ENCODE assay signal across 1 cellular context in the genomic region with DNA sequence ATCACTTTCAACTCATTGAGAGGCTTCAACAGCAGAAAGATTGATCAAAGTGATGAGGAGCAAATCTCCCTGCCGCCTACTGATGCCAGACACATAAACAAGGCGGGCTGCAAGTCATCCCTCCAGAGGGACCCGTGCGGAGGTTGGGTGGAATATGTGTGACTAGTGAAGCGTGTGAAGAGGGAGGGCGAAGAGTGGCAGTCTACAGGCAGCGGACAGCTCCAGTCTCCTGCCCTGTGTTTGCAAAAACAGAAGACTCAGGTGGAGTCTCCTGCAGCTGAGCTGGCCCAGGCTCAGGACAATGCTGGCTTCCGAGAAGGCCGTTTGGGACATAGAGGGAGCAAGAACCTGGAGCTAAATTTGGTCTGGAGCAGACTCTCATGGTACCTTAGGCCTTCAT.
TF ChIP-seq lines count a peak whose summit lies in the region.

No MANE protein-coding gene starts in this region.

TF ChIP-seq in H1, 55 proteins besides CTCF, POLR2A, EP300 and RAD21 (continued from another document):
- TF ChIP-seq, protein P1, sequence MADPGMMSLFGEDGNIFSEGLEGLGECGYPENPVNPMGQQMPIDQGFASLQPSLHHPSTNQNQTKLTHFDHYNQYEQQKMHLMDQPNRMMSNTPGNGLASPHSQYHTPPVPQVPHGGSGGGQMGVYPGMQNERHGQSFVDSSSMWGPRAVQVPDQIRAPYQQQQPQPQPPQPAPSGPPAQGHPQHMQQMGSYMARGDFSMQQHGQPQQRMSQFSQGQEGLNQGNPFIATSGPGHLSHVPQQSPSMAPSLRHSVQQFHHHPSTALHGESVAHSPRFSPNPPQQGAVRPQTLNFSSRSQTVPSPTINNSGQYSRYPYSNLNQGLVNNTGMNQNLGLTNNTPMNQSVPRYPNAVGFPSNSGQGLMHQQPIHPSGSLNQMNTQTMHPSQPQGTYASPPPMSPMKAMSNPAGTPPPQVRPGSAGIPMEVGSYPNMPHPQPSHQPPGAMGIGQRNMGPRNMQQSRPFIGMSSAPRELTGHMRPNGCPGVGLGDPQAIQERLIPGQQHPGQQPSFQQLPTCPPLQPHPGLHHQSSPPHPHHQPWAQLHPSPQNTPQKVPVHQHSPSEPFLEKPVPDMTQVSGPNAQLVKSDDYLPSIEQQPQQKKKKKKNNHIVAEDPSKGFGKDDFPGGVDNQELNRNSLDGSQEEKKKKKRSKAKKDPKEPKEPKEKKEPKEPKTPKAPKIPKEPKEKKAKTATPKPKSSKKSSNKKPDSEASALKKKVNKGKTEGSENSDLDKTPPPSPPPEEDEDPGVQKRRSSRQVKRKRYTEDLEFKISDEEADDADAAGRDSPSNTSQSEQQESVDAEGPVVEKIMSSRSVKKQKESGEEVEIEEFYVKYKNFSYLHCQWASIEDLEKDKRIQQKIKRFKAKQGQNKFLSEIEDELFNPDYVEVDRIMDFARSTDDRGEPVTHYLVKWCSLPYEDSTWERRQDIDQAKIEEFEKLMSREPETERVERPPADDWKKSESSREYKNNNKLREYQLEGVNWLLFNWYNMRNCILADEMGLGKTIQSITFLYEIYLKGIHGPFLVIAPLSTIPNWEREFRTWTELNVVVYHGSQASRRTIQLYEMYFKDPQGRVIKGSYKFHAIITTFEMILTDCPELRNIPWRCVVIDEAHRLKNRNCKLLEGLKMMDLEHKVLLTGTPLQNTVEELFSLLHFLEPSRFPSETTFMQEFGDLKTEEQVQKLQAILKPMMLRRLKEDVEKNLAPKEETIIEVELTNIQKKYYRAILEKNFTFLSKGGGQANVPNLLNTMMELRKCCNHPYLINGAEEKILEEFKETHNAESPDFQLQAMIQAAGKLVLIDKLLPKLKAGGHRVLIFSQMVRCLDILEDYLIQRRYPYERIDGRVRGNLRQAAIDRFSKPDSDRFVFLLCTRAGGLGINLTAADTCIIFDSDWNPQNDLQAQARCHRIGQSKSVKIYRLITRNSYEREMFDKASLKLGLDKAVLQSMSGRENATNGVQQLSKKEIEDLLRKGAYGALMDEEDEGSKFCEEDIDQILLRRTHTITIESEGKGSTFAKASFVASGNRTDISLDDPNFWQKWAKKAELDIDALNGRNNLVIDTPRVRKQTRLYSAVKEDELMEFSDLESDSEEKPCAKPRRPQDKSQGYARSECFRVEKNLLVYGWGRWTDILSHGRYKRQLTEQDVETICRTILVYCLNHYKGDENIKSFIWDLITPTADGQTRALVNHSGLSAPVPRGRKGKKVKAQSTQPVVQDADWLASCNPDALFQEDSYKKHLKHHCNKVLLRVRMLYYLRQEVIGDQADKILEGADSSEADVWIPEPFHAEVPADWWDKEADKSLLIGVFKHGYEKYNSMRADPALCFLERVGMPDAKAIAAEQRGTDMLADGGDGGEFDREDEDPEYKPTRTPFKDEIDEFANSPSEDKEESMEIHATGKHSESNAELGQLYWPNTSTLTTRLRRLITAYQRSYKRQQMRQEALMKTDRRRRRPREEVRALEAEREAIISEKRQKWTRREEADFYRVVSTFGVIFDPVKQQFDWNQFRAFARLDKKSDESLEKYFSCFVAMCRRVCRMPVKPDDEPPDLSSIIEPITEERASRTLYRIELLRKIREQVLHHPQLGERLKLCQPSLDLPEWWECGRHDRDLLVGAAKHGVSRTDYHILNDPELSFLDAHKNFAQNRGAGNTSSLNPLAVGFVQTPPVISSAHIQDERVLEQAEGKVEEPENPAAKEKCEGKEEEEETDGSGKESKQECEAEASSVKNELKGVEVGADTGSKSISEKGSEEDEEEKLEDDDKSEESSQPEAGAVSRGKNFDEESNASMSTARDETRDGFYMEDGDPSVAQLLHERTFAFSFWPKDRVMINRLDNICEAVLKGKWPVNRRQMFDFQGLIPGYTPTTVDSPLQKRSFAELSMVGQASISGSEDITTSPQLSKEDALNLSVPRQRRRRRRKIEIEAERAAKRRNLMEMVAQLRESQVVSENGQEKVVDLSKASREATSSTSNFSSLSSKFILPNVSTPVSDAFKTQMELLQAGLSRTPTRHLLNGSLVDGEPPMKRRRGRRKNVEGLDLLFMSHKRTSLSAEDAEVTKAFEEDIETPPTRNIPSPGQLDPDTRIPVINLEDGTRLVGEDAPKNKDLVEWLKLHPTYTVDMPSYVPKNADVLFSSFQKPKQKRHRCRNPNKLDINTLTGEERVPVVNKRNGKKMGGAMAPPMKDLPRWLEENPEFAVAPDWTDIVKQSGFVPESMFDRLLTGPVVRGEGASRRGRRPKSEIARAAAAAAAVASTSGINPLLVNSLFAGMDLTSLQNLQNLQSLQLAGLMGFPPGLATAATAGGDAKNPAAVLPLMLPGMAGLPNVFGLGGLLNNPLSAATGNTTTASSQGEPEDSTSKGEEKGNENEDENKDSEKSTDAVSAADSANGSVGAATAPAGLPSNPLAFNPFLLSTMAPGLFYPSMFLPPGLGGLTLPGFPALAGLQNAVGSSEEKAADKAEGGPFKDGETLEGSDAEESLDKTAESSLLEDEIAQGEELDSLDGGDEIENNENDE (IDR thresholded peaks at IDR 0.05; ENCODE audit: insufficient replicate concordance, low read length) = no peak
- no peak for TF ChIP-seq CEBPB (IDR thresholded peaks at IDR 0.05; ENCODE audit: low read depth, low read length)
- TF ChIP-seq, protein P2, sequence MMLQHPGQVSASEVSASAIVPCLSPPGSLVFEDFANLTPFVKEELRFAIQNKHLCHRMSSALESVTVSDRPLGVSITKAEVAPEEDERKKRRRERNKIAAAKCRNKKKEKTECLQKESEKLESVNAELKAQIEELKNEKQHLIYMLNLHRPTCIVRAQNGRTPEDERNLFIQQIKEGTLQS (IDR thresholded peaks at IDR 0.05; ENCODE audit: insufficient read depth, low read depth, low read length) = no peak
- TF ChIP-seq SAP30 (IDR thresholded peaks at IDR 0.05; ENCODE audit: insufficient read depth, insufficient replicate concordance, low read length) = no peak
- no peak for TF ChIP-seq GTF2F1 (IDR thresholded peaks at IDR 0.05; ENCODE audit: borderline replicate concordance, low read depth, low read length)
- no peak for TF ChIP-seq CREB1 (IDR thresholded peaks at IDR 0.05)
- no peak for TF ChIP-seq POU5F1 (IDR thresholded peaks at IDR 0.05; ENCODE audit: low read depth, low read length)
- no peak for TF ChIP-seq BCL11A (IDR thresholded peaks at IDR 0.05; ENCODE audit: low read depth in 2 of 2, low read length in 2 of 2)
- TF ChIP-seq SUZ12 (IDR thresholded peaks at IDR 0.05; ENCODE audit: low read length) = no peak
- no peak for TF ChIP-seq KDM1A (IDR thresholded peaks at IDR 0.05; ENCODE audit: borderline replicate concordance, low read length)
- no peak for TF ChIP-seq EGR1 (IDR thresholded peaks at IDR 0.05; ENCODE audit: borderline replicate concordance, low read depth, low read length)
- no peak for TF ChIP-seq MAFK (IDR thresholded peaks at IDR 0.05; ENCODE audit: low read depth, low read length)
- TF ChIP-seq, protein P3, sequence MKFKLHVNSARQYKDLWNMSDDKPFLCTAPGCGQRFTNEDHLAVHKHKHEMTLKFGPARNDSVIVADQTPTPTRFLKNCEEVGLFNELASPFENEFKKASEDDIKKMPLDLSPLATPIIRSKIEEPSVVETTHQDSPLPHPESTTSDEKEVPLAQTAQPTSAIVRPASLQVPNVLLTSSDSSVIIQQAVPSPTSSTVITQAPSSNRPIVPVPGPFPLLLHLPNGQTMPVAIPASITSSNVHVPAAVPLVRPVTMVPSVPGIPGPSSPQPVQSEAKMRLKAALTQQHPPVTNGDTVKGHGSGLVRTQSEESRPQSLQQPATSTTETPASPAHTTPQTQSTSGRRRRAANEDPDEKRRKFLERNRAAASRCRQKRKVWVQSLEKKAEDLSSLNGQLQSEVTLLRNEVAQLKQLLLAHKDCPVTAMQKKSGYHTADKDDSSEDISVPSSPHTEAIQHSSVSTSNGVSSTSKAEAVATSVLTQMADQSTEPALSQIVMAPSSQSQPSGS (IDR thresholded peaks at IDR 0.05; ENCODE audit: low read length) = no peak
- no peak for TF ChIP-seq TAF1 (IDR thresholded peaks at IDR 0.05; ENCODE audit: low read depth, low read length)
